Comparison of ENCODE assay signal across 33 cellular contexts in the genomic region with DNA sequence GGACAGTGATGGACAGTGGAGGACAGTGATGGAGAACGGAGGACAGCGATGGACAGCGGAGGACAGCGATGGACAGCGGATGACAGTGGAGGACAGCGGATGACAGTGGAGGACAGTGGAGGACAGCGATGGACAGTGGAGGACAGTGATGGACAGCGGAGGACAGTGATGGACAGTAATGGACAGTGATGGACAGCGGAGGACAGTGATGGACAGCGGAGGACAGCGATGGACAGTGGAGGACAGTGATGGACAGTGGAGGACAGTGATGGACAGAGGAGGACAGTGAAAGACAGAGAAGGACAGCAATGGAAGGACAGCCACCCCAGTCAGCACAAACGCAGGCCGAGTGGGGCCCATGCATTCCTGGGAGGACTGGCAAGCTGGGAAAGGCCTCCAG. TPM values are rescaled to one million over a fixed set of nuclear protein-coding genes. Genes with fewer than 3 reads are reported as not detected.
"Had no signal": no experiment of that assay in that cellular context is flagged by ENCODE, and none has a peak within 500 bp of the region (broad histone marks: within the 10 kb centered on the region; RNA-seq: fewer than 3 reads in every experiment).

No MANE protein-coding gene starts in this region.

- H3K9me3 Mint-ChIP-seq: activated CD4-positive, alpha-beta T cell treated with anti-CD3 and anti-CD28 coated beads, Interleukin-2, amount 10 ng/mL, durations not matched to agents 7 days and 5 days; activated naive CD4-positive, alpha-beta T cell treated with anti-CD3 and anti-CD28 coated beads, Interleukin-2, amount 50 U/mL, for 24 hours; activated naive CD8-positive, alpha-beta T cell treated with anti-CD3 and anti-CD28 coated beads, Interleukin-2, amount 10 ng/mL, durations not matched to agents 7 days and 5 days; activated T-cell treated with anti-CD3 and anti-CD28 coated beads, Interleukin-2, amount 50 U/mL, for 24 hours; activated T-helper 2 cell treated with anti-CD3 and anti-CD28 coated beads, Interferon-gamma antibody, Interleukin-2, Interleukin-4, amounts not matched to agents 10 μg/mL and 5 μg/mL and 100 μg/mL, durations not matched to agents 14 hours and 24 hours and 36 hours; central memory CD8-positive, alpha-beta T cell had no signal

- H3K4me2 ChIP-seq: PC-9 had no signal

- H3K36me3 ChIP-seq: brain microvascular endothelial cell, cardiac muscle cell, WERI-Rb-1 had no signal

- DNase-seq: activated CD4-positive, alpha-beta T cell treated with anti-CD3 and anti-CD28 coated beads for 1 hour; activated CD4-positive, alpha-beta T cell treated with anti-CD3 and anti-CD28 coated beads, Interleukin-2, amount 10 ng/mL, durations not matched to agents 7 days and 5 days; activated CD4-positive, alpha-beta T cell treated with anti-CD3 and anti-CD28 coated beads, Interleukin-2, amount 50 U/mL, for 48 hours; activated CD4-positive, CD25-positive, alpha-beta regulatory T cell; activated CD8-positive, alpha-beta T cell treated with anti-CD3 and anti-CD28 coated beads, Interleukin-2, amount 10 ng/mL, durations not matched to agents 7 days and 5 days; activated gamma-delta T cell; activated naive CD4-positive, alpha-beta T cell treated with Interleukin-2 at 50 U/mL for 16 hours; activated naive CD8-positive, alpha-beta T cell treated with anti-CD3 and anti-CD28 coated beads, Interleukin-2, amount 10 ng/mL, durations not matched to agents 7 days and 5 days; activated T-cell treated with anti-CD3 and anti-CD28 coated beads, Interleukin-2, amount 50 U/mL, for 24 hours; brain microvascular endothelial cell; NCI-H1105; NCI-H1417 treated with DMSO at 0.1 percent for 48 hours; NCI-H1694; NCI-H1930; NCI-H2081 treated with DMSO at 0.1 percent for 48 hours; NCI-H345; NCI-H524 treated with DMSO at 0.1 percent for 48 hours; PC-9; Right ventricle myocardium superior; T1000; WERI-Rb-1 had no signal

- FAIRE-seq: RCC 7860 had no signal

- H2AFZ ChIP-seq: PC-9 had no signal

- H3K4me3 Mint-ChIP-seq: activated CD4-positive, alpha-beta T cell treated with anti-CD3 and anti-CD28 coated beads, Interleukin-2, amount 10 ng/mL, durations not matched to agents 7 days and 5 days; activated CD8-positive, alpha-beta T cell treated with anti-CD3 and anti-CD28 coated beads, Interleukin-2, amount 10 ng/mL, durations not matched to agents 7 days and 5 days; activated naive CD4-positive, alpha-beta T cell treated with anti-CD3 and anti-CD28 coated beads, Interleukin-2, amount 50 U/mL, for 24 hours; activated naive CD8-positive, alpha-beta T cell treated with anti-CD3 and anti-CD28 coated beads, Interleukin-2, amount 10 ng/mL, durations not matched to agents 7 days and 5 days; activated T-cell treated with anti-CD3 and anti-CD28 coated beads, Interleukin-2, amount 50 U/mL, for 24 hours; central memory CD8-positive, alpha-beta T cell had no signal

- H3K27ac Mint-ChIP-seq: activated CD4-positive, alpha-beta T cell treated with anti-CD3 and anti-CD28 coated beads, Interleukin-2, amount 10 ng/mL, durations not matched to agents 7 days and 5 days; activated CD8-positive, alpha-beta T cell treated with anti-CD3 and anti-CD28 coated beads, Interleukin-2, amount 10 ng/mL, durations not matched to agents 7 days and 5 days; activated naive CD4-positive, alpha-beta T cell treated with anti-CD3 and anti-CD28 coated beads, Interleukin-2, amount 50 U/mL, for 24 hours; activated naive CD8-positive, alpha-beta T cell treated with anti-CD3 and anti-CD28 coated beads, Interleukin-2, amount 10 ng/mL, durations not matched to agents 7 days and 5 days; activated T-cell treated with anti-CD3 and anti-CD28 coated beads, Interleukin-2, amount 50 U/mL, for 24 hours; activated T-helper 2 cell treated with anti-CD3 and anti-CD28 coated beads, Interferon-gamma antibody, Interleukin-2, Interleukin-4, amounts not matched to agents 10 μg/mL and 5 μg/mL and 100 μg/mL, durations not matched to agents 14 hours and 24 hours and 36 hours had no signal

- H3K4me3 ChIP-seq: cardiac muscle cell, PC-9 had no signal

- H3K27ac ChIP-seq: brain microvascular endothelial cell, cardiac muscle cell, PC-9, WERI-Rb-1 had no signal

- H3K36me3 Mint-ChIP-seq: activated naive CD4-positive, alpha-beta T cell treated with anti-CD3 and anti-CD28 coated beads, Interleukin-2, amount 50 U/mL, for 24 hours; activated naive CD8-positive, alpha-beta T cell treated with anti-CD3 and anti-CD28 coated beads, Interleukin-2, amount 10 ng/mL, durations not matched to agents 7 days and 5 days had no signal

- ATAC-seq: activated CD8-positive, alpha-beta T cell treated with anti-CD3 and anti-CD28 coated beads, Interleukin-2, amount 10 ng/mL, durations not matched to agents 7 days and 5 days had no signal

RNA-seq across cellular contexts. Expression of gene NKAIN4, which starts 3.4 kb away (rescaled TPM):
- total RNA-seq: activated CD4-positive, alpha-beta T cell treated with anti-CD3 and anti-CD28 coated beads, Interleukin-2, amount 10 ng/mL, durations not matched to agents 7 days and 5 days; activated CD8-positive, alpha-beta T cell treated with anti-CD3 and anti-CD28 coated beads, Interleukin-2, amount 10 ng/mL, durations not matched to agents 7 days and 5 days; activated naive CD8-positive, alpha-beta T cell treated with anti-CD3 and anti-CD28 coated beads, Interleukin-2, amount 10 ng/mL, durations not matched to agents 7 days and 5 days; activated T-helper 2 cell treated with anti-CD3 and anti-CD28 coated beads, Interferon-gamma antibody, Interleukin-2, Interleukin-4, amounts not matched to agents 10 μg/mL and 5 μg/mL and 100 μg/mL, durations not matched to agents 14 hours and 24 hours and 36 hours; cardiac muscle cell; MCF 10A; NCI-H460; OCI-LY7; PC-9; Right ventricle myocardium superior; T-helper 1 cell treated with Interleukin-12 subunit alpha and Interleukin-12 subunit beta and Interleukin-4 antibody, amounts not matched to agents 30 ng/mL and 1 ng/mL, for 36 hours; T-helper 2 cell treated with Interferon-gamma antibody and Interleukin-4, amounts not matched to agents 100 ng/mL and 5 ng/mL, for 36 hours had no signal
- polyA plus RNA-seq: cardiac muscle cell had no signal

RNA-seq across cellular contexts. Expression of gene BIRC7, which starts 21.9 kb away (rescaled TPM):
- total RNA-seq: activated CD4-positive, alpha-beta T cell treated with anti-CD3 and anti-CD28 coated beads, Interleukin-2, amount 10 ng/mL, durations not matched to agents 7 days and 5 days; activated naive CD8-positive, alpha-beta T cell treated with anti-CD3 and anti-CD28 coated beads, Interleukin-2, amount 10 ng/mL, durations not matched to agents 7 days and 5 days; activated T-helper 2 cell treated with anti-CD3 and anti-CD28 coated beads, Interferon-gamma antibody, Interleukin-2, Interleukin-4, amounts not matched to agents 10 μg/mL and 5 μg/mL and 100 μg/mL, durations not matched to agents 14 hours and 24 hours and 36 hours; MCF 10A; PC-9; T-helper 1 cell treated with Interleukin-12 subunit alpha and Interleukin-12 subunit beta and Interleukin-4 antibody, amounts not matched to agents 30 ng/mL and 1 ng/mL, for 36 hours; T-helper 2 cell treated with Interferon-gamma antibody and Interleukin-4, amounts not matched to agents 100 ng/mL and 5 ng/mL, for 36 hours had no signal
- polyA plus RNA-seq: adipose tissue, cardiac muscle cell had no signal

RNA-seq across cellular contexts. Expression of gene COL20A1, which starts 35.4 kb away (rescaled TPM):
- total RNA-seq: activated CD4-positive, alpha-beta T cell treated with anti-CD3 and anti-CD28 coated beads, Interleukin-2, amount 10 ng/mL, durations not matched to agents 7 days and 5 days; activated CD8-positive, alpha-beta T cell treated with anti-CD3 and anti-CD28 coated beads, Interleukin-2, amount 10 ng/mL, durations not matched to agents 7 days and 5 days; activated T-helper 2 cell treated with anti-CD3 and anti-CD28 coated beads, Interferon-gamma antibody, Interleukin-2, Interleukin-4, amounts not matched to agents 10 μg/mL and 5 μg/mL and 100 μg/mL, durations not matched to agents 14 hours and 24 hours and 36 hours; cardiac muscle cell; chondrocyte; PC-9; Right ventricle myocardium superior; T-helper 2 cell treated with Interferon-gamma antibody and Interleukin-4, amounts not matched to agents 100 ng/mL and 5 ng/mL, for 36 hours had no signal
- polyA plus RNA-seq: adipose tissue had no signal
